8 cellular contexts compared by ENCODE assay signal in the genomic region with DNA sequence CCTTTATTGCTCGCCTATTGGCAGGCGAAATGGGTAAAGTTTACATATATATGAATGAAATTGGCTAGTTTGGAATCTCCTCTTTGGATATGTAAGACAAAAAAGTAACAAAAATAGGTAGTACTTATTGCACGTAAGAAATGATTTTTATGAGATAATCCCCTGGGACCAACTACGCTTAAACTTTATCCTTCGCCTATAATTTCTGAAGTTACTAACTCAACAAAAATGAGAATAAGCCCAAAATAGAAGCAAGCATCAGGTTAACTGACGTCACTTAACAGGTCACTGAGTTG. TPM values are rescaled to one million over a fixed set of nuclear protein-coding genes. Genes with fewer than 3 reads are reported as not detected.
DNase-seq lines count a peak whose midpoint lies in the region; ATAC-seq and TF ChIP-seq lines count a peak whose summit lies in the region.

No MANE protein-coding gene starts in this region.

- ATAC-seq in activated T-helper 17 cell treated with anti-CD3 and anti-CD28 coated beads, Interleukin-2, amount 50 U/mL, for 72 hours (replicated peaks) = no peak
- no peak for ATAC-seq in stimulated activated memory B cell treated with anti-CD40 and anti-IgM and Interleukin-4, amounts not matched to agents 10 μg/mL and 1 μg/mL and 100 μg/mL, for 72 hours
- ATAC-seq in HG03159 (IDR thresholded peaks at IDR 0.05; ENCODE audit: unreplicated experiment) = no peak
- ATAC-seq in HG02759 (IDR thresholded peaks at IDR 0.05; ENCODE audit: unreplicated experiment) = no peak

- peak overlapping the region; percentile 84 for H3K27ac ChIP-seq in HEK293 (ENCODE audit: extremely low read depth, low read depth, low read length)

- no peaks in the 10 kb centered on the region; the same call in 1 of the 2 replicates for H3K4me1 ChIP-seq in HEK293 (ENCODE audit: control insufficient read depth, insufficient read depth, low read length)

- no peak overlapping the region for H3K4me3 Mint-ChIP-seq in activated T-helper 17 cell treated with anti-CD3 and anti-CD28 coated beads, Interleukin-2, amount 50 U/mL, for 72 hours
- H3K4me3 Mint-ChIP-seq in stimulated activated memory B cell treated with anti-CD40 and anti-IgM and Interleukin-4, amounts not matched to agents 10 μg/mL and 1 μg/mL and 100 μg/mL, for 72 hours = peak overlapping the region; percentile 98

- DNase-seq in NCI-H2081 treated with DMSO at 0.1 percent for 48 hours (lab: John Stamatoyannopoulos, UW) (no peak), HuH-7.5 (ENCODE audit: low spot score) (no peak)

- H3K27me3 Mint-ChIP-seq in activated T-helper 17 cell treated with anti-CD3 and anti-CD28 coated beads, Interleukin-2, amount 50 U/mL, for 72 hours = no peaks in the 10 kb centered on the region
- no peaks in the 10 kb centered on the region for H3K27me3 Mint-ChIP-seq in stimulated activated memory B cell treated with anti-CD40 and anti-IgM and Interleukin-4, amounts not matched to agents 10 μg/mL and 1 μg/mL and 100 μg/mL, for 72 hours

- CTCF ChIA-PET in HEK293 (lab: Yijun Ruan, JAX) = interaction anchor here (0.5 kb wide), 1 partner anchor 465 kb away, joined by 3 read pairs; no protein-coding TSS in a partner anchor

- H3K36me3 Mint-ChIP-seq in activated T-helper 17 cell treated with anti-CD3 and anti-CD28 coated beads, Interleukin-2, amount 50 U/mL, for 72 hours (ENCODE audit: low read depth) = no peaks in the 10 kb centered on the region
- H3K36me3 Mint-ChIP-seq in stimulated activated memory B cell treated with anti-CD40 and anti-IgM and Interleukin-4, amounts not matched to agents 10 μg/mL and 1 μg/mL and 100 μg/mL, for 72 hours = no peaks in the 10 kb centered on the region

- peaks cover 20% of the 10 kb centered on the region for H3K4me1 Mint-ChIP-seq in activated T-helper 17 cell treated with anti-CD3 and anti-CD28 coated beads, Interleukin-2, amount 50 U/mL, for 72 hours
- peaks cover 19% of the 10 kb centered on the region for H3K4me1 Mint-ChIP-seq in stimulated activated memory B cell treated with anti-CD40 and anti-IgM and Interleukin-4, amounts not matched to agents 10 μg/mL and 1 μg/mL and 100 μg/mL, for 72 hours

- no peaks in the 10 kb centered on the region for H3K9me3 ChIP-seq in HEK293 (ENCODE audit: control insufficient read depth, insufficient read depth, low read depth, low read length)

- H3K36me3 ChIP-seq in HEK293 (ENCODE audit: control insufficient read depth in 2 of 2, insufficient read depth in 1 of 2, low read length in 2 of 2) = no peaks in the 10 kb centered on the region

- H3K9me3 Mint-ChIP-seq in activated T-helper 17 cell treated with anti-CD3 and anti-CD28 coated beads, Interleukin-2, amount 50 U/mL, for 72 hours = no peaks in the 10 kb centered on the region
- H3K9me3 Mint-ChIP-seq in stimulated activated memory B cell treated with anti-CD40 and anti-IgM and Interleukin-4, amounts not matched to agents 10 μg/mL and 1 μg/mL and 100 μg/mL, for 72 hours = no peaks in the 10 kb centered on the region

- H3K4me3 ChIP-seq in HEK293 (ENCODE audit: low read depth, low read length) (peak overlapping the region; percentile 71), iPS-11a (ENCODE audit: low read depth, low read length) (peak overlapping the region; percentile 75)

- H3K27ac Mint-ChIP-seq in activated T-helper 17 cell treated with anti-CD3 and anti-CD28 coated beads, Interleukin-2, amount 50 U/mL, for 72 hours = peak overlapping the region; percentile 85
- H3K27ac Mint-ChIP-seq in stimulated activated memory B cell treated with anti-CD40 and anti-IgM and Interleukin-4, amounts not matched to agents 10 μg/mL and 1 μg/mL and 100 μg/mL, for 72 hours = no peak overlapping the region

- TF ChIP-seq CTCF in HEK293 (tag by site-specific recombination; IDR thresholded peaks at IDR 0.05) = no peak

- POLR2A ChIA-PET in HEK293 (lab: Yijun Ruan, JAX) = no interaction called here

TF ChIP-seq in HEK293, 187 proteins besides CTCF, POLR2A, EP300 and RAD21:
- TF ChIP-seq SP7 (tag by site-specific recombination; IDR thresholded peaks at IDR 0.05) (0 out of 2 replicates have a peak, but pooled peaks have one; percentile 74), ZNF621 (tag by site-specific recombination; IDR thresholded peaks at IDR 0.05) (no peak), SCRT2 (tag by site-specific recombination; IDR thresholded peaks at IDR 0.05) (peak; percentile 92), ZFP37 (tag by site-specific recombination; IDR thresholded peaks at IDR 0.05) (peak; percentile 22; the same call in 1 of the 2 replicates), SCRT1 (tag by site-specific recombination; IDR thresholded peaks at IDR 0.05; ENCODE audit: borderline replicate concordance) (peak; percentile 54; the same call in 1 of the 2 replicates), ZNF404 (tag by site-specific recombination; IDR thresholded peaks at IDR 0.05) (no peak), ZNF544 (tag by site-specific recombination; IDR thresholded peaks at IDR 0.05) (no peak), ZNF629 (tag by site-specific recombination; IDR thresholded peaks at IDR 0.05) (peak; percentile 95), ZBTB1 (tag by site-specific recombination; IDR thresholded peaks at IDR 0.05) (no peak)
- TF ChIP-seq, protein P1, sequence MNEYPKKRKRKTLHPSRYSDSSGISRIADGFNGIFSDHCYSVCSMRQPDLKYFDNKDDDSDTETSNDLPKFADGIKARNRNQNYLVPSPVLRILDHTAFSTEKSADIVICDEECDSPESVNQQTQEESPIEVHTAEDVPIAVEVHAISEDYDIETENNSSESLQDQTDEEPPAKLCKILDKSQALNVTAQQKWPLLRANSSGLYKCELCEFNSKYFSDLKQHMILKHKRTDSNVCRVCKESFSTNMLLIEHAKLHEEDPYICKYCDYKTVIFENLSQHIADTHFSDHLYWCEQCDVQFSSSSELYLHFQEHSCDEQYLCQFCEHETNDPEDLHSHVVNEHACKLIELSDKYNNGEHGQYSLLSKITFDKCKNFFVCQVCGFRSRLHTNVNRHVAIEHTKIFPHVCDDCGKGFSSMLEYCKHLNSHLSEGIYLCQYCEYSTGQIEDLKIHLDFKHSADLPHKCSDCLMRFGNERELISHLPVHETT (tag by site-specific recombination; IDR thresholded peaks at IDR 0.05) = peak; percentile 80; the same call in 1 of the 2 replicates
- TF ChIP-seq, protein P2, sequence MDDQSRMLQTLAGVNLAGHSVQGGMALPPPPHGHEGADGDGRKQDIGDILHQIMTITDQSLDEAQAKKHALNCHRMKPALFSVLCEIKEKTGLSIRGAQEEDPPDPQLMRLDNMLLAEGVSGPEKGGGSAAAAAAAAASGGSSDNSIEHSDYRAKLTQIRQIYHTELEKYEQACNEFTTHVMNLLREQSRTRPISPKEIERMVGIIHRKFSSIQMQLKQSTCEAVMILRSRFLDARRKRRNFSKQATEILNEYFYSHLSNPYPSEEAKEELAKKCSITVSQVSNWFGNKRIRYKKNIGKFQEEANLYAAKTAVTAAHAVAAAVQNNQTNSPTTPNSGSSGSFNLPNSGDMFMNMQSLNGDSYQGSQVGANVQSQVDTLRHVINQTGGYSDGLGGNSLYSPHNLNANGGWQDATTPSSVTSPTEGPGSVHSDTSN (CRISPR knock-in tag; IDR thresholded peaks at IDR 0.05) = no peak
- TF ChIP-seq, protein P3, sequence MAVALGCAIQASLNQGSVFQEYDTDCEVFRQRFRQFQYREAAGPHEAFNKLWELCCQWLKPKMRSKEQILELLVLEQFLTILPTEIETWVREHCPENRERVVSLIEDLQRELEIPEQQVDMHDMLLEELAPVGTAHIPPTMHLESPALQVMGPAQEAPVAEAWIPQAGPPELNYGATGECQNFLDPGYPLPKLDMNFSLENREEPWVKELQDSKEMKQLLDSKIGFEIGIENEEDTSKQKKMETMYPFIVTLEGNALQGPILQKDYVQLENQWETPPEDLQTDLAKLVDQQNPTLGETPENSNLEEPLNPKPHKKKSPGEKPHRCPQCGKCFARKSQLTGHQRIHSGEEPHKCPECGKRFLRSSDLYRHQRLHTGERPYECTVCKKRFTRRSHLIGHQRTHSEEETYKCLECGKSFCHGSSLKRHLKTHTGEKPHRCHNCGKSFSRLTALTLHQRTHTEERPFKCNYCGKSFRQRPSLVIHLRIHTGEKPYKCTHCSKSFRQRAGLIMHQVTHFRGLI (tag by site-specific recombination; IDR thresholded peaks at IDR 0.05) = peak; percentile 16; the same call in 1 of the 2 replicates
- TF ChIP-seq, protein P4, sequence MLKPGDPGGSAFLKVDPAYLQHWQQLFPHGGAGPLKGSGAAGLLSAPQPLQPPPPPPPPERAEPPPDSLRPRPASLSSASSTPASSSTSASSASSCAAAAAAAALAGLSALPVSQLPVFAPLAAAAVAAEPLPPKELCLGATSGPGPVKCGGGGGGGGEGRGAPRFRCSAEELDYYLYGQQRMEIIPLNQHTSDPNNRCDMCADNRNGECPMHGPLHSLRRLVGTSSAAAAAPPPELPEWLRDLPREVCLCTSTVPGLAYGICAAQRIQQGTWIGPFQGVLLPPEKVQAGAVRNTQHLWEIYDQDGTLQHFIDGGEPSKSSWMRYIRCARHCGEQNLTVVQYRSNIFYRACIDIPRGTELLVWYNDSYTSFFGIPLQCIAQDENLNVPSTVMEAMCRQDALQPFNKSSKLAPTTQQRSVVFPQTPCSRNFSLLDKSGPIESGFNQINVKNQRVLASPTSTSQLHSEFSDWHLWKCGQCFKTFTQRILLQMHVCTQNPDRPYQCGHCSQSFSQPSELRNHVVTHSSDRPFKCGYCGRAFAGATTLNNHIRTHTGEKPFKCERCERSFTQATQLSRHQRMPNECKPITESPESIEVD (tag by site-specific recombination; IDR thresholded peaks at IDR 0.05) = peak; percentile 68
- TF ChIP-seq, protein P5, sequence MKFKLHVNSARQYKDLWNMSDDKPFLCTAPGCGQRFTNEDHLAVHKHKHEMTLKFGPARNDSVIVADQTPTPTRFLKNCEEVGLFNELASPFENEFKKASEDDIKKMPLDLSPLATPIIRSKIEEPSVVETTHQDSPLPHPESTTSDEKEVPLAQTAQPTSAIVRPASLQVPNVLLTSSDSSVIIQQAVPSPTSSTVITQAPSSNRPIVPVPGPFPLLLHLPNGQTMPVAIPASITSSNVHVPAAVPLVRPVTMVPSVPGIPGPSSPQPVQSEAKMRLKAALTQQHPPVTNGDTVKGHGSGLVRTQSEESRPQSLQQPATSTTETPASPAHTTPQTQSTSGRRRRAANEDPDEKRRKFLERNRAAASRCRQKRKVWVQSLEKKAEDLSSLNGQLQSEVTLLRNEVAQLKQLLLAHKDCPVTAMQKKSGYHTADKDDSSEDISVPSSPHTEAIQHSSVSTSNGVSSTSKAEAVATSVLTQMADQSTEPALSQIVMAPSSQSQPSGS (tag by site-specific recombination; IDR thresholded peaks at IDR 0.05; ENCODE audit: low read depth) = peak; percentile 90

RNA-seq across cellular contexts. Expression of a gene that starts 0.4 kb away (rescaled TPM):
- total RNA-seq in activated T-helper 17 cell treated with anti-CD3 and anti-CD28 coated beads, Interleukin-2, amount 50 U/mL, for 72 hours = 1 to 10 TPM; 1.9 to 2.6 TPM

RNA-seq across cellular contexts. Expression of a gene that starts 0.8 kb away (rescaled TPM):
- total RNA-seq in activated T-helper 17 cell treated with anti-CD3 and anti-CD28 coated beads, Interleukin-2, amount 50 U/mL, for 72 hours = 1 to 10 TPM; 5.1 to 6.7 TPM
